ENCODE assay signal across 28 cellular contexts in genomic region chr16:48788475-48788874, GRCh38.
"Had no signal": no experiment of that assay in that cellular context is flagged by ENCODE, and none has a peak within 500 bp of the region (broad histone marks: within the 10 kb centered on the region; RNA-seq: fewer than 3 reads in every experiment).

No MANE protein-coding gene starts in this region.

- H3K27ac Mint-ChIP-seq: stimulated activated effector memory CD8-positive, alpha-beta T cell treated with anti-CD3 and anti-CD28 coated beads, Interleukin-12 subunit alpha, Interleukin-12 subunit beta, amount 100 ng/mL, for 72 hours; stimulated activated memory B cell treated with anti-CD40 and anti-IgM and Interleukin-4, amounts not matched to agents 10 μg/mL and 1 μg/mL and 100 μg/mL, for 72 hours; stimulated activated naive B cell treated with anti-CD40 and anti-IgM and Interleukin-4, amounts not matched to agents 10 μg/mL and 1 μg/mL and 100 μg/mL, for 72 hours; stimulated activated naive CD8-positive, alpha-beta T cell treated with anti-CD3 and anti-CD28 coated beads, Interleukin-15, amount 100 ng/mL, for 72 hours; stimulated activated naive CD8-positive, alpha-beta T cell treated with anti-CD3 and anti-CD28 coated beads, Interleukin-15, Interleukin-2, amounts not matched to agents 100 ng/mL and 50 ng/mL, for 24 hours; type B pancreatic cell had no signal

- H3K9me3 ChIP-seq: stomach, testis, thoracic aorta, thyroid gland, transverse colon, upper lobe of right lung, uterus, vagina had no signal

- H3K27ac ChIP-seq: stomach, suprapubic skin, testis, thoracic aorta, thyroid gland, tibial artery, tibial nerve, transverse colon, upper lobe of left lung, upper lobe of right lung, uterus, vagina had no signal

- H3K36me3 Mint-ChIP-seq: stimulated activated effector memory CD8-positive, alpha-beta T cell treated with anti-CD3 and anti-CD28 coated beads, Interleukin-12 subunit alpha, Interleukin-12 subunit beta, amount 100 ng/mL, for 72 hours; stimulated activated memory B cell treated with anti-CD40 and anti-IgM and Interleukin-4, amounts not matched to agents 10 μg/mL and 1 μg/mL and 100 μg/mL, for 72 hours; stimulated activated naive B cell treated with anti-CD40 and anti-IgM and Interleukin-4, amounts not matched to agents 10 μg/mL and 1 μg/mL and 100 μg/mL, for 72 hours; type B pancreatic cell had no signal

- H3K9me3 Mint-ChIP-seq: type B pancreatic cell had no signal

- H3K27me3 ChIP-seq: stomach, suprapubic skin, testis, thyroid gland, tibial artery, tibial nerve, transverse colon, upper lobe of left lung, upper lobe of right lung, uterus, vagina had no signal

- H3K4me3 Mint-ChIP-seq: stimulated activated effector memory CD8-positive, alpha-beta T cell treated with anti-CD3 and anti-CD28 coated beads, Interleukin-12 subunit alpha, Interleukin-12 subunit beta, amount 100 ng/mL, for 72 hours; stimulated activated memory B cell treated with anti-CD40 and anti-IgM and Interleukin-4, amounts not matched to agents 10 μg/mL and 1 μg/mL and 100 μg/mL, for 72 hours; stimulated activated naive B cell treated with anti-CD40 and anti-IgM and Interleukin-4, amounts not matched to agents 10 μg/mL and 1 μg/mL and 100 μg/mL, for 72 hours; stimulated activated naive CD8-positive, alpha-beta T cell treated with anti-CD3 and anti-CD28 coated beads, Interleukin-15, amount 100 ng/mL, for 72 hours; stimulated activated naive CD8-positive, alpha-beta T cell treated with anti-CD3 and anti-CD28 coated beads, Interleukin-15, Interleukin-2, amounts not matched to agents 100 ng/mL and 50 ng/mL, for 24 hours; type B pancreatic cell had no signal

- DNase-seq: stimulated activated CD4-positive, alpha-beta T cell treated with anti-CD3 and anti-CD28 coated beads, Interleukin-2, amount 100 ng/mL, for 48 hours; stimulated activated CD4-positive, alpha-beta T cell treated with anti-CD3 and anti-CD28 coated beads, Interleukin-4, amount 100 ng/mL, for 1 hour; stimulated activated CD4-positive, alpha-beta T cell treated with anti-CD3 and anti-CD28 coated beads, Interleukin-4, amount 100 ng/mL, for 24 hours; stimulated activated CD4-positive, alpha-beta T cell treated with anti-CD3 and anti-CD28 coated beads, Interleukin-4, amount 100 ng/mL, for 4 hours; stimulated activated CD8-positive, alpha-beta memory T cell treated with anti-CD3 and anti-CD28 coated beads, Interleukin-4, amount 100 ng/mL, for 48 hours; stimulated activated naive B cell treated with anti-CD40 and anti-IgM and Interleukin-4, amounts not matched to agents 10 μg/mL and 1 μg/mL and 100 μg/mL, for 72 hours; stimulated activated naive CD4-positive, alpha-beta T cell; stimulated activated naive CD4-positive, alpha-beta T cell treated with Interleukin-2 at 50 U/mL for 16 hours; stimulated activated naive CD8-positive, alpha-beta T cell treated with anti-CD3 and anti-CD28 coated beads, Interleukin-15, amount 100 ng/mL, for 72 hours; stimulated activated naive CD8-positive, alpha-beta T cell treated with anti-CD3 and anti-CD28 coated beads, Interleukin-15, Interleukin-2, amounts not matched to agents 100 U/mL and 50 U/mL, for 24 hours; stomach; substantia nigra; testis; thyroid gland; tibial artery; transverse colon; upper lobe of left lung; upper lobe of right lung; uterus had no signal

- H3K4me3 ChIP-seq: stomach, suprapubic skin, testis, thoracic aorta, thyroid gland, tibial artery, tibial nerve, transverse colon, upper lobe of left lung, upper lobe of right lung, uterus, vagina had no signal

- H3K36me3 ChIP-seq: stomach, suprapubic skin, thoracic aorta, thyroid gland, tibial artery, tibial nerve, transverse colon, upper lobe of left lung, upper lobe of right lung, uterus, vagina had no signal

- H3K4me1 Mint-ChIP-seq: stimulated activated effector memory CD8-positive, alpha-beta T cell treated with anti-CD3 and anti-CD28 coated beads, Interleukin-12 subunit alpha, Interleukin-12 subunit beta, amount 100 ng/mL, for 72 hours; stimulated activated memory B cell treated with anti-CD40 and anti-IgM and Interleukin-4, amounts not matched to agents 10 μg/mL and 1 μg/mL and 100 μg/mL, for 72 hours; stimulated activated naive B cell treated with anti-CD40 and anti-IgM and Interleukin-4, amounts not matched to agents 10 μg/mL and 1 μg/mL and 100 μg/mL, for 72 hours; stimulated activated naive CD8-positive, alpha-beta T cell treated with anti-CD3 and anti-CD28 coated beads, Interleukin-15, amount 100 ng/mL, for 72 hours had no signal

- H3K27me3 Mint-ChIP-seq: stimulated activated memory B cell treated with anti-CD40 and anti-IgM and Interleukin-4, amounts not matched to agents 10 μg/mL and 1 μg/mL and 100 μg/mL, for 72 hours; stimulated activated naive CD8-positive, alpha-beta T cell treated with anti-CD3 and anti-CD28 coated beads, Interleukin-15, Interleukin-2, amounts not matched to agents 100 ng/mL and 50 ng/mL, for 24 hours had no signal

- H3K4me1 ChIP-seq: stomach, suprapubic skin, testis, thyroid gland, tibial artery, tibial nerve, transverse colon, upper lobe of left lung, upper lobe of right lung, uterus, vagina had no signal

- FAIRE-seq: urothelium cell line had no signal

- ATAC-seq: stimulated activated effector memory CD8-positive, alpha-beta T cell treated with anti-CD3 and anti-CD28 coated beads, Interleukin-12 subunit alpha, Interleukin-12 subunit beta, amount 100 ng/mL, for 72 hours; stimulated activated memory B cell treated with anti-CD40 and anti-IgM and Interleukin-4, amounts not matched to agents 10 μg/mL and 1 μg/mL and 100 μg/mL, for 72 hours; stimulated activated naive B cell treated with anti-CD40 and anti-IgM and Interleukin-4, amounts not matched to agents 10 μg/mL and 1 μg/mL and 100 μg/mL, for 72 hours; stimulated activated naive CD8-positive, alpha-beta T cell treated with anti-CD3 and anti-CD28 coated beads, Interleukin-15, amount 100 ng/mL, for 72 hours; stimulated activated naive CD8-positive, alpha-beta T cell treated with anti-CD3 and anti-CD28 coated beads, Interleukin-15, Interleukin-2, amounts not matched to agents 100 U/mL and 50 U/mL, for 24 hours; upper lobe of right lung had no signal
